18 cellular contexts compared by ENCODE assay signal in genomic region chr3:136332776-136333175, GRCh38.
DNase-seq lines count a peak whose midpoint lies in the region; FAIRE-seq and TF ChIP-seq lines count a peak whose summit lies in the region.
"Had no signal": no experiment of that assay in that cellular context is flagged by ENCODE, and none has a peak within 500 bp of the region (broad histone marks: within the 10 kb centered on the region; RNA-seq: fewer than 3 reads in every experiment).

No MANE protein-coding gene starts in this region.

- no peak overlapping the region for H3K4me2 ChIP-seq in smooth muscle cell
- H3K4me2 ChIP-seq: neural progenitor cell had no signal

- H2AFZ ChIP-seq in smooth muscle cell (ENCODE audit: low read depth): no peak overlapping the region
- H2AFZ ChIP-seq: neural progenitor cell had no signal

- H3K9me3 ChIP-seq in smooth muscle cell (replicated peaks; ENCODE audit: low read depth): no peaks in the 10 kb centered on the region
- H3K9me3 ChIP-seq: sigmoid colon had no signal

- TF ChIP-seq CTCF in osteocyte (IDR thresholded peaks at IDR 0.05) (no peak), GM20000 (IDR thresholded peaks at IDR 0.05; ENCODE audit: extremely low read depth, missing control alignments) (no peak), smooth muscle cell (IDR thresholded peaks at IDR 0.05; ENCODE audit: borderline replicate concordance, insufficient read depth, poor library complexity, severe bottlenecking) (no peak)

- FAIRE-seq in RCC 7860 (lab: Jason Lieb, UNC): peak; percentile 39

- H3K4me3 Mint-ChIP-seq in osteocyte (ENCODE audit: unreplicated experiment): no peak overlapping the region
- H3K4me3 Mint-ChIP-seq: IgD-negative memory B cell; neural progenitor cell; stimulated activated naive CD8-positive, alpha-beta T cell treated with anti-CD3 and anti-CD28 coated beads, Interleukin-15, Interleukin-2, amounts not matched to agents 100 ng/mL and 50 ng/mL, for 24 hours; T-helper 1 cell treated with Interleukin-12 subunit alpha and Interleukin-12 subunit beta and Interleukin-4 antibody, amounts not matched to agents 30 μg/mL and 1 μg/mL, for 36 hours had no signal

- H3K9ac ChIP-seq in smooth muscle cell (ENCODE audit: low read depth): no peak overlapping the region
- H3K9ac ChIP-seq: neural progenitor cell had no signal

- no peaks in the 10 kb centered on the region for H3K27me3 ChIP-seq in smooth muscle cell (ENCODE audit: low read depth)
- H3K27me3 ChIP-seq: cardiac muscle cell, neural progenitor cell, sigmoid colon had no signal

- peaks cover 49% of the 10 kb centered on the region for H3K36me3 Mint-ChIP-seq in osteocyte (ENCODE audit: unreplicated experiment)

- H3K4me1 ChIP-seq in smooth muscle cell (ENCODE audit: low read depth): no peaks in the 10 kb centered on the region
- H3K4me1 ChIP-seq: neural progenitor cell, sigmoid colon had no signal

- H3K4me1 Mint-ChIP-seq in osteocyte (ENCODE audit: unreplicated experiment): peaks cover 16% of the 10 kb centered on the region
- H3K4me1 Mint-ChIP-seq: neural progenitor cell had no signal

- no peaks in the 10 kb centered on the region for H4K20me1 ChIP-seq in smooth muscle cell (ENCODE audit: low read depth)

- H3K79me2 ChIP-seq in smooth muscle cell (ENCODE audit: low read depth): no peaks in the 10 kb centered on the region

- no peaks in the 10 kb centered on the region for H3K27me3 Mint-ChIP-seq in osteocyte (ENCODE audit: unreplicated experiment)
- H3K27me3 Mint-ChIP-seq: IgD-negative memory B cell; stimulated activated naive CD8-positive, alpha-beta T cell treated with anti-CD3 and anti-CD28 coated beads, Interleukin-15, Interleukin-2, amounts not matched to agents 100 ng/mL and 50 ng/mL, for 24 hours had no signal

- peak; percentile 80 for DNase-seq in EL
- DNase-seq in RCC 7860 (ENCODE audit: low spot score): peak; percentile 44
- peak; percentile 41 for DNase-seq in fibroblast of gingiva (ENCODE audit: low read depth)
- DNase-seq in osteocyte (ENCODE audit: extremely low spot score, unreplicated experiment): no peak
- no peak for DNase-seq in anterior cingulate cortex (lab: John Stamatoyannopoulos, UW)
- no peak for DNase-seq in GM20000 (ENCODE audit: low spot score)
- DNase-seq in smooth muscle cell (lab: John Stamatoyannopoulos, UW; ENCODE audit: unreplicated experiment): no peak
- DNase-seq: activated CD4-positive, alpha-beta T cell treated with anti-CD3 and anti-CD28 coated beads for 4 hours; COR-L47; NCI-H1417 treated with DMSO at 0.1 percent for 48 hours; PC-3; sigmoid colon had no signal

- H3K9me3 Mint-ChIP-seq in osteocyte (ENCODE audit: unreplicated experiment): no peaks in the 10 kb centered on the region
- H3K9me3 Mint-ChIP-seq: activated T-helper 2 cell treated with anti-CD3 and anti-CD28 coated beads, Interferon-gamma antibody, Interleukin-2, Interleukin-4, amounts not matched to agents 10 μg/mL and 5 μg/mL and 100 μg/mL, durations not matched to agents 14 hours and 24 hours and 36 hours; neural progenitor cell; stimulated activated naive CD8-positive, alpha-beta T cell treated with anti-CD3 and anti-CD28 coated beads, Interleukin-15, Interleukin-2, amounts not matched to agents 100 ng/mL and 50 ng/mL, for 24 hours; T-helper 1 cell treated with Interleukin-12 subunit alpha and Interleukin-12 subunit beta and Interleukin-4 antibody, amounts not matched to agents 30 μg/mL and 1 μg/mL, for 36 hours had no signal

- peak overlapping the region; percentile 46 for H3K27ac Mint-ChIP-seq in osteocyte (ENCODE audit: unreplicated experiment)
- H3K27ac Mint-ChIP-seq: activated T-helper 2 cell treated with anti-CD3 and anti-CD28 coated beads, Interferon-gamma antibody, Interleukin-2, Interleukin-4, amounts not matched to agents 10 μg/mL and 5 μg/mL and 100 μg/mL, durations not matched to agents 14 hours and 24 hours and 36 hours; neural progenitor cell; T-helper 1 cell treated with Interleukin-12 subunit alpha and Interleukin-12 subunit beta and Interleukin-4 antibody, amounts not matched to agents 30 μg/mL and 1 μg/mL, for 36 hours had no signal

- no peak overlapping the region for H3K4me3 ChIP-seq in smooth muscle cell
- H3K4me3 ChIP-seq: cardiac muscle cell, neural progenitor cell, sigmoid colon had no signal

- H3K27ac ChIP-seq in smooth muscle cell (ENCODE audit: low read depth): no peak overlapping the region
- H3K27ac ChIP-seq: cardiac muscle cell, neural progenitor cell, sigmoid colon had no signal

- H3F3A ChIP-seq in smooth muscle cell (ENCODE audit: low read depth): no peaks in the 10 kb centered on the region

- peaks cover 9% of the 10 kb centered on the region for H3K36me3 ChIP-seq in smooth muscle cell (ENCODE audit: low read depth)
- H3K36me3 ChIP-seq: neural progenitor cell had no signal

Comparison
In these comparisons a context has a peak if more than half of its experiments do, and no peak if none do; other contexts are left out.
1. DNase-seq: peak in EL (single experiment), RCC 7860 (single experiment) and fibroblast of gingiva (single experiment); none in osteocyte (single experiment), anterior cingulate cortex (0 of 58), GM20000 (single experiment) and smooth muscle cell (single experiment).